ENCODE assay signal across 9 cellular contexts in genomic region chr11:9906043-9906791, GRCh38.
DNase-seq lines count a peak whose midpoint lies in the region; ATAC-seq and TF ChIP-seq lines count a peak whose summit lies in the region.
"Had no signal": no experiment of that assay in that cellular context is flagged by ENCODE, and none has a peak within 500 bp of the region (broad histone marks: within the 10 kb centered on the region; RNA-seq: fewer than 3 reads in every experiment).

No MANE protein-coding gene starts in this region.

- peaks cover 33% of the 10 kb centered on the region for H3K4me1 ChIP-seq in RWPE2 (ENCODE audit: insufficient read depth, poor library complexity, severe bottlenecking)
- H3K4me1 ChIP-seq in trophoblast cell (ENCODE audit: control insufficient read depth in 1 of 2, insufficient read depth in 2 of 2, low read length in 2 of 2), result peaks cover 0 to 4% of the 10 kb centered on the region in 2 experiments

- H3K9me3 Mint-ChIP-seq in activated T-helper 17 cell treated with anti-CD3 and anti-CD28 coated beads, Interleukin-2, amount 50 U/mL, for 72 hours, result no peaks in the 10 kb centered on the region
- no peaks in the 10 kb centered on the region for H3K9me3 Mint-ChIP-seq in activated T-cell treated with anti-CD3 and anti-CD28 coated beads, Interleukin-2, amount 50 U/mL, for 72 hours
- H3K9me3 Mint-ChIP-seq: activated naive CD8-positive, alpha-beta T cell treated with anti-CD3 and anti-CD28 coated beads, Interleukin-2, amount 10 ng/mL, durations not matched to agents 7 days and 5 days had no signal

- no peak overlapping the region for H3K23ac ChIP-seq in trophoblast cell (ENCODE audit: low read length)

- H4K91ac ChIP-seq in trophoblast cell (ENCODE audit: low read depth, low read length), result no peak overlapping the region

- peak overlapping the region; percentile 99 for H3K27ac ChIP-seq in RWPE2 (ENCODE audit: poor library complexity, severe bottlenecking)
- H3K27ac ChIP-seq in trophoblast cell (ENCODE audit: low read depth, low read length), result peak overlapping the region; percentile 71

- H3K27me3 Mint-ChIP-seq in activated T-helper 17 cell treated with anti-CD3 and anti-CD28 coated beads, Interleukin-2, amount 50 U/mL, for 72 hours, result no peaks in the 10 kb centered on the region
- no peaks in the 10 kb centered on the region for H3K27me3 Mint-ChIP-seq in activated T-cell treated with anti-CD3 and anti-CD28 coated beads, Interleukin-2, amount 50 U/mL, for 72 hours (ENCODE audit: low read depth)
- H3K27me3 Mint-ChIP-seq: activated naive CD8-positive, alpha-beta T cell treated with anti-CD3 and anti-CD28 coated beads, Interleukin-2, amount 10 ng/mL, durations not matched to agents 7 days and 5 days had no signal

- peak; percentile 67 for DNase-seq in G401 (ENCODE audit: low spot score)
- DNase-seq in RWPE2 (ENCODE audit: low spot score), result no peak
- DNase-seq in fibroblast of mammary gland (ENCODE audit: low read depth), result peak; percentile 90
- DNase-seq in trophoblast cell, result peak; percentile 90 to 99
- no peak for DNase-seq in NCI-H1694 treated with DMSO at 0.1 percent for 48 hours (lab: John Stamatoyannopoulos, UW)
- no peak for DNase-seq in activated T-cell treated with anti-CD3 and anti-CD28 coated beads, Interleukin-2, amount 50 U/mL, for 72 hours
- DNase-seq: activated naive CD8-positive, alpha-beta T cell treated with anti-CD3 and anti-CD28 coated beads, Interleukin-2, amount 10 ng/mL, durations not matched to agents 7 days and 5 days had no signal

- H3K4me3 ChIP-seq in RWPE2 (ENCODE audit: severe bottlenecking) (no peak overlapping the region), fibroblast of mammary gland (ENCODE audit: control insufficient read depth, low read depth, low read length) (no peak overlapping the region), trophoblast cell (ENCODE audit: low read depth, low read length) (no peak overlapping the region)

- H2BK120ac ChIP-seq in trophoblast cell (ENCODE audit: insufficient read depth, low read length, poor library complexity), result no peak overlapping the region

- H3K27ac Mint-ChIP-seq in activated T-helper 17 cell treated with anti-CD3 and anti-CD28 coated beads, Interleukin-2, amount 50 U/mL, for 72 hours, result no peak overlapping the region
- H3K27ac Mint-ChIP-seq in activated T-cell treated with anti-CD3 and anti-CD28 coated beads, Interleukin-2, amount 50 U/mL, for 72 hours, result no peak overlapping the region
- H3K27ac Mint-ChIP-seq: activated naive CD8-positive, alpha-beta T cell treated with anti-CD3 and anti-CD28 coated beads, Interleukin-2, amount 10 ng/mL, durations not matched to agents 7 days and 5 days had no signal

- no peaks in the 10 kb centered on the region for H3K27me3 ChIP-seq in RWPE2 (ENCODE audit: insufficient read depth, poor library complexity, severe bottlenecking)
- H3K27me3 ChIP-seq in trophoblast cell (ENCODE audit: insufficient read depth, low read length), result no peaks in the 10 kb centered on the region

- in situ Hi-C loops in G401 (cut with HindIII; ENCODE audit: low sequenced_read_pairs), result no loop called here

- H3K9ac ChIP-seq in trophoblast cell (ENCODE audit: low read length), result no peak overlapping the region

- no CpG with 5 or more reads among the region's 2 CpGs for WGBS in trophoblast cell (ENCODE audit: extremely low coverage, insufficient coverage, insufficient read length)

- H4K12ac ChIP-seq in trophoblast cell (ENCODE audit: low read depth, low read length), result no peak overlapping the region

- H3K79me2 ChIP-seq in trophoblast cell (ENCODE audit: control insufficient read depth, insufficient read depth, low read length, poor library complexity), result no peaks in the 10 kb centered on the region

- no peak overlapping the region for H3K4ac ChIP-seq in trophoblast cell (ENCODE audit: low read depth, low read length)

- no peak overlapping the region for H4K8ac ChIP-seq in trophoblast cell (ENCODE audit: low read depth, low read length)

- H3K36me3 ChIP-seq in RWPE2 (ENCODE audit: low read depth) (no peaks in the 10 kb centered on the region), trophoblast cell (ENCODE audit: control insufficient read depth in 1 of 2, insufficient read depth in 2 of 2, low read length in 2 of 2) (peaks cover 0 to 2% of the 10 kb centered on the region in 2 experiments)

- H3K79me1 ChIP-seq in trophoblast cell (ENCODE audit: low read length), result peaks cover 16% of the 10 kb centered on the region

- H2AK5ac ChIP-seq in trophoblast cell (ENCODE audit: low read length), result no peak overlapping the region

- no peaks in the 10 kb centered on the region for H3K4me1 Mint-ChIP-seq in activated T-helper 17 cell treated with anti-CD3 and anti-CD28 coated beads, Interleukin-2, amount 50 U/mL, for 72 hours
- no peaks in the 10 kb centered on the region for H3K4me1 Mint-ChIP-seq in activated T-cell treated with anti-CD3 and anti-CD28 coated beads, Interleukin-2, amount 50 U/mL, for 72 hours (ENCODE audit: low read depth)
- H3K4me1 Mint-ChIP-seq: activated naive CD8-positive, alpha-beta T cell treated with anti-CD3 and anti-CD28 coated beads, Interleukin-2, amount 10 ng/mL, durations not matched to agents 7 days and 5 days had no signal

- TF ChIP-seq CTCF in RWPE2 (IDR thresholded peaks at IDR 0.05; ENCODE audit: poor library complexity, severe bottlenecking) (no peak), fibroblast of mammary gland (conservative IDR thresholded peaks at IDR 0.05; ENCODE audit: control insufficient read depth, insufficient read depth, low read depth, low read length) (no peak)

- no peak overlapping the region for H3K4me2 ChIP-seq in trophoblast cell (ENCODE audit: low read length)

- H2BK12ac ChIP-seq in trophoblast cell (ENCODE audit: low read length), result no peak overlapping the region

- peak; percentile 96 for ATAC-seq in RWPE2 (ENCODE audit: low read depth)
- no peak for ATAC-seq in activated T-helper 17 cell treated with anti-CD3 and anti-CD28 coated beads, Interleukin-2, amount 50 U/mL, for 72 hours (replicated peaks)
- ATAC-seq in activated T-cell treated with anti-CD3 and anti-CD28 coated beads, Interleukin-2, amount 50 U/mL, for 72 hours (replicated peaks in 1 of 2), result no peak
- no peak for ATAC-seq in GM21423 (IDR thresholded peaks at IDR 0.05; ENCODE audit: unreplicated experiment)

- H2BK5ac ChIP-seq in trophoblast cell (ENCODE audit: low read depth, low read length, poor library complexity), result no peak overlapping the region

- H3K36me3 Mint-ChIP-seq in activated T-helper 17 cell treated with anti-CD3 and anti-CD28 coated beads, Interleukin-2, amount 50 U/mL, for 72 hours (ENCODE audit: low read depth), result no peaks in the 10 kb centered on the region
- peaks cover 0 to 1% of the 10 kb centered on the region in 2 donors for H3K36me3 Mint-ChIP-seq in activated T-cell treated with anti-CD3 and anti-CD28 coated beads, Interleukin-2, amount 50 U/mL, for 72 hours (ENCODE audit: insufficient read depth in 2 of 2)
- H3K36me3 Mint-ChIP-seq: activated naive CD8-positive, alpha-beta T cell treated with anti-CD3 and anti-CD28 coated beads, Interleukin-2, amount 10 ng/mL, durations not matched to agents 7 days and 5 days had no signal

- H3K18ac ChIP-seq in trophoblast cell (ENCODE audit: low read length), result no peak overlapping the region

- H2AFZ ChIP-seq in trophoblast cell (ENCODE audit: insufficient read depth, low read length, poor library complexity), result no peak overlapping the region

- H3K14ac ChIP-seq in trophoblast cell (ENCODE audit: low read length), result no peak overlapping the region

- H3K9me3 ChIP-seq in RWPE2 (ENCODE audit: severe bottlenecking) (no peaks in the 10 kb centered on the region), trophoblast cell (ENCODE audit: insufficient read depth, low read depth, low read length) (no peaks in the 10 kb centered on the region)

- H3K4me3 Mint-ChIP-seq in activated T-helper 17 cell treated with anti-CD3 and anti-CD28 coated beads, Interleukin-2, amount 50 U/mL, for 72 hours, result no peak overlapping the region
- H3K4me3 Mint-ChIP-seq in activated T-cell treated with anti-CD3 and anti-CD28 coated beads, Interleukin-2, amount 50 U/mL, for 72 hours, result no peak overlapping the region
- H3K4me3 Mint-ChIP-seq: activated naive CD8-positive, alpha-beta T cell treated with anti-CD3 and anti-CD28 coated beads, Interleukin-2, amount 10 ng/mL, durations not matched to agents 7 days and 5 days had no signal

Comparison
In these comparisons a context has a peak if more than half of its experiments do, and no peak if none do; other contexts are left out.
1. DNase-seq: peak in G401 (single experiment), fibroblast of mammary gland (single experiment) and trophoblast cell (2 of 2); none in RWPE2 (single experiment), NCI-H1694 treated with DMSO at 0.1 percent for 48 hours (single experiment) and activated T-cell treated with anti-CD3 and anti-CD28 coated beads, Interleukin-2, amount 50 U/mL, for 72 hours (0 of 2).